ENCODE assay signal across 1 cellular context in genomic region chr11:63670738-63671321, GRCh38.
TF ChIP-seq lines count a peak whose summit lies in the region.

No MANE protein-coding gene starts in this region.

TF ChIP-seq in HEK293, 187 proteins besides CTCF, POLR2A, EP300 and RAD21 (continued from another document):
- no peak for TF ChIP-seq PRDM4 (tag by site-specific recombination; IDR thresholded peaks at IDR 0.05)
- no peak for TF ChIP-seq ZNF48 (tag by site-specific recombination; IDR thresholded peaks at IDR 0.05)
- no peak for TF ChIP-seq ZNF16 (tag by site-specific recombination; IDR thresholded peaks at IDR 0.05; ENCODE audit: low read depth)
- no peak for TF ChIP-seq KLF17 (tag by site-specific recombination; IDR thresholded peaks at IDR 0.05)
- no peak for TF ChIP-seq ZNF544 (tag by site-specific recombination; IDR thresholded peaks at IDR 0.05)
- peak; percentile 31; the same call in 1 of the 2 replicates for TF ChIP-seq IKZF3 (tag by site-specific recombination; IDR thresholded peaks at IDR 0.05)
- 0 out of 2 replicates have a peak, but pooled peaks have one; percentile 14 for TF ChIP-seq ZFHX2 (tag by site-specific recombination; conservative IDR thresholded peaks at IDR 0.05)
- TF ChIP-seq ZNF362 (tag by site-specific recombination; IDR thresholded peaks at IDR 0.05) = no peak
- no peak for TF ChIP-seq ZNF184 (tag by site-specific recombination; IDR thresholded peaks at IDR 0.05)
- peak; percentile 50; the same call in 1 of the 2 replicates for TF ChIP-seq ZNF394 (tag by site-specific recombination; IDR thresholded peaks at IDR 0.05; ENCODE audit: borderline replicate concordance)
- TF ChIP-seq KLF10 (tag by site-specific recombination; IDR thresholded peaks at IDR 0.05) = no peak
TF ChIP-seq in HEK293: peak in this region for 5.
